In the genomic region with DNA sequence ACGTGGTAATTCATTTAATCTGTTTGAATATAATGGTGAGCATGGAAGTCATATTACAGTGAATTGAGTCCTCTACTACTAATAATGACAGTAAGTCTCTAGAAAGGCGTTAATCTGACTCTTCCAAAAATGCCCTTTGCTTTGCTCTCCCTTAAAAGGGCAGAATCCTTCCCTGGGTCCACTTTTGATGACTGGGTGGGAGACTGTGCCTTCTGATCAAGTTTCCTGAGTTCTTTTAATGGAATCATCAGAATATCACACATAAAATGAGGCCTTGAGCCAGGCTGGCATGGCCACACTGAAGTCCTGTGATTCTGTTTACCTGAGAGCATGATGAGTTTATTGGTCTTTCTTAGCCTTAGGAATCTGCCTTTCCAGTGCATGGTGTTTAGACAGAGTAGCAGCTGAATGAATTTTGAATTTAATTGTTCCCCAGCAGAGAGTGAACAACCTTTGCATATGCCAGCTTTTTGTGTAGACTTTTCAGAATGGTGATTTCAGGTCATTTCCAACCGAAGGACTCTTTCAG, we compare ENCODE assay signal across 15 cellular contexts.
"Had no signal": no experiment of that assay in that cellular context is flagged by ENCODE, and none has a peak within 500 bp of the region (broad histone marks: within the 10 kb centered on the region; RNA-seq: fewer than 3 reads in every experiment).

No MANE protein-coding gene starts in this region.

- H3K4me3 ChIP-seq: heart left ventricle, right atrium auricular region had no signal

- H3K9me3 ChIP-seq: heart left ventricle, neutrophil, right atrium auricular region had no signal

- H3K36me3 ChIP-seq: heart left ventricle, neutrophil, right atrium auricular region had no signal

- H3K4me1 ChIP-seq: heart left ventricle, right atrium auricular region had no signal

- H3K27me3 ChIP-seq: heart left ventricle, neutrophil, right atrium auricular region had no signal

- ATAC-seq: esophagus mucosa, heart left ventricle, left cardiac atrium had no signal

- FAIRE-seq: endometrium, frontal cortex, kidney, small intestine had no signal

- DNase-seq: effector memory CD4-positive, alpha-beta T cell; heart left ventricle; hypothalamus; kidney; left cardiac atrium; mesendoderm; naive B cell; small intestine; stimulated activated CD4-positive, alpha-beta T cell treated with anti-CD3 and anti-CD28 coated beads, Interleukin-12 subunit alpha, Interleukin-12 subunit beta, amount 100 ng/mL, for 4 hours; stimulated activated naive CD4-positive, alpha-beta T cell had no signal

- H3K27ac ChIP-seq: heart left ventricle, neutrophil, right atrium auricular region had no signal
